21 cellular contexts compared by ENCODE assay signal in the genomic region with DNA sequence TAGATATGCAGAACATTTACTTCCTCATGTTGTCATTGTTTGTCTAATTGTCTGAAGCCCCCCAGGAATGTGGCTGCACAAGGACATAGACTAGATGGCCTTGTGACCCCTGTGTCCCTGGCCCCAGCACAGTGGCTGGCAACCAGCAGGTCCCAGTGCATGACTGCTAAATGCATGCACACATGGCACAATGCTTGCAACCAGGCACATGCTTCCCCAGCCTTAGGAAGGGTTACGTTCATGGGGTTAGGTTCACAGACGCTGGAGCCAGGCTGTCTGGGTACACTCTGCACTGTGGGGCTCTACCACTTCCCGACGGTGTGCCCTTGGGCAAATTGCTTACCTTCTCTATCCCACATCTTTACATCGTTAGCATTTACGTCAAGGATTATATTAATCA. TPM values are rescaled to one million over a fixed set of nuclear protein-coding genes. Genes with fewer than 3 reads are reported as not detected.
"Had no signal": no experiment of that assay in that cellular context is flagged by ENCODE, and none has a peak within 500 bp of the region (broad histone marks: within the 10 kb centered on the region; RNA-seq: fewer than 3 reads in every experiment).

No MANE protein-coding gene starts in this region.

- H3K27ac ChIP-seq: RWPE1, SJCRH30 had no signal

- H3K4me1 ChIP-seq: SJCRH30 had no signal

- H3K4me3 ChIP-seq: MG63, SJCRH30 had no signal

- DNase-seq: Karpas-422, KG1, MG63, NCI-H1092, NCI-H1105 treated with DMSO at 0.1 percent for 48 hours, NCI-H1417 treated with DMSO at 0.1 percent for 48 hours, NCI-H146, NCI-H1694 treated with DMSO at 0.1 percent for 48 hours, NCI-H2029, NCI-H2081 treated with DMSO at 0.1 percent for 48 hours, NCI-H2171, NCI-H226, NCI-H446, NCI-H510A, NCI-H524 treated with DMSO at 0.1 percent for 48 hours, NCI-H774, SHP77, SJCRH30 had no signal

- H3K9me3 ChIP-seq: SJCRH30 had no signal

- H3K27me3 ChIP-seq: MG63, SJCRH30 had no signal

- H3K36me3 ChIP-seq: MG63, SJCRH30 had no signal

- ATAC-seq: SK-N-SH treated with all-trans-retinoic acid at 6 μM for 48 hours had no signal

RNA-seq across cellular contexts. Expression of gene CLIC6, which starts 21.2 kb away (rescaled TPM):
- total RNA-seq: HT-29, SJCRH30 had no signal
